ENCODE assay signal across 1 cellular context in genomic region chr5:3678801-3679200, GRCh38.
TF ChIP-seq lines count a peak whose summit lies in the region.

No MANE protein-coding gene starts in this region.

TF ChIP-seq in IMR-90, 13 proteins besides CTCF, POLR2A, EP300 and RAD21:
- TF ChIP-seq MAZ (IDR thresholded peaks at IDR 0.05; ENCODE audit: borderline replicate concordance, low read depth, low read length) (no peak), NFE2L2 (IDR thresholded peaks at IDR 0.05; ENCODE audit: low read depth, low read length) (no peak), CEBPB (IDR thresholded peaks at IDR 0.05; ENCODE audit: low read depth, low read length) (peak; percentile 35; the same call in 1 of the 2 replicates)
